ENCODE assay signal across 1 cellular context in genomic region chr4:174283507-174284180, GRCh38.
A peak's percentile ranks its signal among the peaks of the same experiment; 100 is the strongest.
TF ChIP-seq lines count a peak whose summit lies in the region.

Gene CEP44, plus strand, starts transcription at chr4:174283911. Its CDS starts 15,211 bp downstream, at chr4:174299122.
Gene FBXO8, minus strand, starts transcription at chr4:174283667. Its CDS starts 20,575 bp downstream, at chr4:174263092.

TF ChIP-seq in HepG2, 621 proteins besides CTCF, POLR2A, EP300 and RAD21 (continues in another document):
- TF ChIP-seq ZNF597 (CRISPR knock-in tag; IDR thresholded peaks at IDR 0.05) (0 out of 2 replicates have a peak, but pooled peaks have one; percentile 21), ELF1 (CRISPR knock-in tag; IDR thresholded peaks at IDR 0.05) (peak; percentile 88), RBM39 (IDR thresholded peaks at IDR 0.05; ENCODE audit: low read depth, low read length, poor library complexity, severe bottlenecking) (peak; percentile 37), E2F5 (CRISPR knock-in tag; conservative IDR thresholded peaks at IDR 0.05) (peak; percentile 87), ELF4 (CRISPR knock-in tag; IDR thresholded peaks at IDR 0.05; ENCODE audit: borderline replicate concordance) (peak; percentile 82; the same call in 1 of the 2 replicates), ZKSCAN5 (CRISPR knock-in tag; IDR thresholded peaks at IDR 0.05) (no peak), HOXA3 (CRISPR knock-in tag; IDR thresholded peaks at IDR 0.05) (peak; percentile 92), ATF2 (CRISPR knock-in tag; IDR thresholded peaks at IDR 0.05) (peak; percentile 18; the same call in 1 of the 2 replicates), TARDBP (CRISPR knock-in tag; IDR thresholded peaks at IDR 0.05) (peak; percentile 70; the same call in 1 of the 2 replicates), ARID4A (CRISPR knock-in tag; IDR thresholded peaks at IDR 0.05; ENCODE audit: borderline replicate concordance) (peak; percentile 96), HNF1B (CRISPR knock-in tag; IDR thresholded peaks at IDR 0.05) (peak; percentile 48; the same call in 1 of the 2 replicates), CREM (IDR thresholded peaks at IDR 0.05) (peak; percentile 96), CREM (CRISPR knock-in tag; IDR thresholded peaks at IDR 0.05) (no peak), ZNF772 (CRISPR knock-in tag; IDR thresholded peaks at IDR 0.05) (peak; percentile 65; the same call in 1 of the 2 replicates), ZNF724P (CRISPR knock-in tag; IDR thresholded peaks at IDR 0.05; ENCODE audit: borderline replicate concordance) (0 out of 2 replicates have a peak, but pooled peaks have one; percentile 55), MTF2 (CRISPR knock-in tag; IDR thresholded peaks at IDR 0.05; ENCODE audit: borderline replicate concordance) (peak; percentile 82; the same call in 1 of the 2 replicates), FOXC1 (CRISPR knock-in tag; IDR thresholded peaks at IDR 0.05; ENCODE audit: borderline replicate concordance) (peak; percentile 71; the same call in 1 of the 2 replicates), STAG1 (CRISPR knock-in tag; IDR thresholded peaks at IDR 0.05) (no peak), JUN (CRISPR knock-in tag; IDR thresholded peaks at IDR 0.05) (no peak), FOXJ3 (CRISPR knock-in tag; IDR thresholded peaks at IDR 0.05; ENCODE audit: borderline replicate concordance) (peak; percentile 76; the same call in 1 of the 2 replicates), PHF21A (CRISPR knock-in tag; IDR thresholded peaks at IDR 0.05) (peak; percentile 70; the same call in 1 of the 2 replicates), TAF1 (CRISPR knock-in tag; IDR thresholded peaks at IDR 0.05) (peak; percentile 52; the same call in 1 of the 2 replicates), ZNF256 (CRISPR knock-in tag; conservative IDR thresholded peaks at IDR 0.05) (0 out of 2 replicates have a peak, but pooled peaks have one; percentile 41), MTA1 (CRISPR knock-in tag; IDR thresholded peaks at IDR 0.05; ENCODE audit: borderline replicate concordance) (peak; percentile 51; the same call in 1 of the 2 replicates), POLR2AphosphoS5 (IDR thresholded peaks at IDR 0.05; ENCODE audit: low read depth, low read length) (peak; percentile 75), ZNF350 (CRISPR knock-in tag; IDR thresholded peaks at IDR 0.05; ENCODE audit: borderline replicate concordance, low read depth) (peak; percentile 83; the same call in 1 of the 2 replicates)
- TF ChIP-seq, protein P1, sequence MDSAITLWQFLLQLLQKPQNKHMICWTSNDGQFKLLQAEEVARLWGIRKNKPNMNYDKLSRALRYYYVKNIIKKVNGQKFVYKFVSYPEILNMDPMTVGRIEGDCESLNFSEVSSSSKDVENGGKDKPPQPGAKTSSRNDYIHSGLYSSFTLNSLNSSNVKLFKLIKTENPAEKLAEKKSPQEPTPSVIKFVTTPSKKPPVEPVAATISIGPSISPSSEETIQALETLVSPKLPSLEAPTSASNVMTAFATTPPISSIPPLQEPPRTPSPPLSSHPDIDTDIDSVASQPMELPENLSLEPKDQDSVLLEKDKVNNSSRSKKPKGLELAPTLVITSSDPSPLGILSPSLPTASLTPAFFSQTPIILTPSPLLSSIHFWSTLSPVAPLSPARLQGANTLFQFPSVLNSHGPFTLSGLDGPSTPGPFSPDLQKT (CRISPR knock-in tag; IDR thresholded peaks at IDR 0.05; ENCODE audit: borderline replicate concordance) = no peak
- TF ChIP-seq, protein P2, sequence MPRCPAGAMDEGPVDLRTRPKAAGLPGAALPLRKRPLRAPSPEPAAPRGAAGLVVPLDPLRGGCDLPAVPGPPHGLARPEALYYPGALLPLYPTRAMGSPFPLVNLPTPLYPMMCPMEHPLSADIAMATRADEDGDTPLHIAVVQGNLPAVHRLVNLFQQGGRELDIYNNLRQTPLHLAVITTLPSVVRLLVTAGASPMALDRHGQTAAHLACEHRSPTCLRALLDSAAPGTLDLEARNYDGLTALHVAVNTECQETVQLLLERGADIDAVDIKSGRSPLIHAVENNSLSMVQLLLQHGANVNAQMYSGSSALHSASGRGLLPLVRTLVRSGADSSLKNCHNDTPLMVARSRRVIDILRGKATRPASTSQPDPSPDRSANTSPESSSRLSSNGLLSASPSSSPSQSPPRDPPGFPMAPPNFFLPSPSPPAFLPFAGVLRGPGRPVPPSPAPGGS (CRISPR knock-in tag; IDR thresholded peaks at IDR 0.05) = no peak
- TF ChIP-seq, protein P3, sequence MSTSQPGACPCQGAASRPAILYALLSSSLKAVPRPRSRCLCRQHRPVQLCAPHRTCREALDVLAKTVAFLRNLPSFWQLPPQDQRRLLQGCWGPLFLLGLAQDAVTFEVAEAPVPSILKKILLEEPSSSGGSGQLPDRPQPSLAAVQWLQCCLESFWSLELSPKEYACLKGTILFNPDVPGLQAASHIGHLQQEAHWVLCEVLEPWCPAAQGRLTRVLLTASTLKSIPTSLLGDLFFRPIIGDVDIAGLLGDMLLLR (CRISPR knock-in tag; IDR thresholded peaks at IDR 0.05) = 0 out of 2 replicates have a peak, but pooled peaks have one; percentile 57
- TF ChIP-seq, protein P4, sequence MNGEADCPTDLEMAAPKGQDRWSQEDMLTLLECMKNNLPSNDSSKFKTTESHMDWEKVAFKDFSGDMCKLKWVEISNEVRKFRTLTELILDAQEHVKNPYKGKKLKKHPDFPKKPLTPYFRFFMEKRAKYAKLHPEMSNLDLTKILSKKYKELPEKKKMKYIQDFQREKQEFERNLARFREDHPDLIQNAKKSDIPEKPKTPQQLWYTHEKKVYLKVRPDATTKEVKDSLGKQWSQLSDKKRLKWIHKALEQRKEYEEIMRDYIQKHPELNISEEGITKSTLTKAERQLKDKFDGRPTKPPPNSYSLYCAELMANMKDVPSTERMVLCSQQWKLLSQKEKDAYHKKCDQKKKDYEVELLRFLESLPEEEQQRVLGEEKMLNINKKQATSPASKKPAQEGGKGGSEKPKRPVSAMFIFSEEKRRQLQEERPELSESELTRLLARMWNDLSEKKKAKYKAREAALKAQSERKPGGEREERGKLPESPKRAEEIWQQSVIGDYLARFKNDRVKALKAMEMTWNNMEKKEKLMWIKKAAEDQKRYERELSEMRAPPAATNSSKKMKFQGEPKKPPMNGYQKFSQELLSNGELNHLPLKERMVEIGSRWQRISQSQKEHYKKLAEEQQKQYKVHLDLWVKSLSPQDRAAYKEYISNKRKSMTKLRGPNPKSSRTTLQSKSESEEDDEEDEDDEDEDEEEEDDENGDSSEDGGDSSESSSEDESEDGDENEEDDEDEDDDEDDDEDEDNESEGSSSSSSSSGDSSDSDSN (CRISPR knock-in tag; IDR thresholded peaks at IDR 0.05) = peak; percentile 56
- TF ChIP-seq, protein P5, sequence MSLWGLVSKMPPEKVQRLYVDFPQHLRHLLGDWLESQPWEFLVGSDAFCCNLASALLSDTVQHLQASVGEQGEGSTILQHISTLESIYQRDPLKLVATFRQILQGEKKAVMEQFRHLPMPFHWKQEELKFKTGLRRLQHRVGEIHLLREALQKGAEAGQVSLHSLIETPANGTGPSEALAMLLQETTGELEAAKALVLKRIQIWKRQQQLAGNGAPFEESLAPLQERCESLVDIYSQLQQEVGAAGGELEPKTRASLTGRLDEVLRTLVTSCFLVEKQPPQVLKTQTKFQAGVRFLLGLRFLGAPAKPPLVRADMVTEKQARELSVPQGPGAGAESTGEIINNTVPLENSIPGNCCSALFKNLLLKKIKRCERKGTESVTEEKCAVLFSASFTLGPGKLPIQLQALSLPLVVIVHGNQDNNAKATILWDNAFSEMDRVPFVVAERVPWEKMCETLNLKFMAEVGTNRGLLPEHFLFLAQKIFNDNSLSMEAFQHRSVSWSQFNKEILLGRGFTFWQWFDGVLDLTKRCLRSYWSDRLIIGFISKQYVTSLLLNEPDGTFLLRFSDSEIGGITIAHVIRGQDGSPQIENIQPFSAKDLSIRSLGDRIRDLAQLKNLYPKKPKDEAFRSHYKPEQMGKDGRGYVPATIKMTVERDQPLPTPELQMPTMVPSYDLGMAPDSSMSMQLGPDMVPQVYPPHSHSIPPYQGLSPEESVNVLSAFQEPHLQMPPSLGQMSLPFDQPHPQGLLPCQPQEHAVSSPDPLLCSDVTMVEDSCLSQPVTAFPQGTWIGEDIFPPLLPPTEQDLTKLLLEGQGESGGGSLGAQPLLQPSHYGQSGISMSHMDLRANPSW (CRISPR knock-in tag; IDR thresholded peaks at IDR 0.05; ENCODE audit: borderline replicate concordance) = 0 out of 2 replicates have a peak, but pooled peaks have one; percentile 59
- TF ChIP-seq, protein P6, sequence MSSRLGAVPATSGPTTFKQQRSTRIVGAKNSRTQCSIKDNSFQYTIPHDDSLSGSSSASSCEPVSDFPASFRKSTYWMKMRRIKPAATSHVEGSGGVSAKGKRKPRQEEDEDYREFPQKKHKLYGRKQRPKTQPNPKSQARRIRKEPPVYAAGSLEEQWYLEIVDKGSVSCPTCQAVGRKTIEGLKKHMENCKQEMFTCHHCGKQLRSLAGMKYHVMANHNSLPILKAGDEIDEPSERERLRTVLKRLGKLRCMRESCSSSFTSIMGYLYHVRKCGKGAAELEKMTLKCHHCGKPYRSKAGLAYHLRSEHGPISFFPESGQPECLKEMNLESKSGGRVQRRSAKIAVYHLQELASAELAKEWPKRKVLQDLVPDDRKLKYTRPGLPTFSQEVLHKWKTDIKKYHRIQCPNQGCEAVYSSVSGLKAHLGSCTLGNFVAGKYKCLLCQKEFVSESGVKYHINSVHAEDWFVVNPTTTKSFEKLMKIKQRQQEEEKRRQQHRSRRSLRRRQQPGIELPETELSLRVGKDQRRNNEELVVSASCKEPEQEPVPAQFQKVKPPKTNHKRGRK (CRISPR knock-in tag; IDR thresholded peaks at IDR 0.05) = no peak
